Comparison of ENCODE assay signal across 18 cellular contexts in the genomic region with DNA sequence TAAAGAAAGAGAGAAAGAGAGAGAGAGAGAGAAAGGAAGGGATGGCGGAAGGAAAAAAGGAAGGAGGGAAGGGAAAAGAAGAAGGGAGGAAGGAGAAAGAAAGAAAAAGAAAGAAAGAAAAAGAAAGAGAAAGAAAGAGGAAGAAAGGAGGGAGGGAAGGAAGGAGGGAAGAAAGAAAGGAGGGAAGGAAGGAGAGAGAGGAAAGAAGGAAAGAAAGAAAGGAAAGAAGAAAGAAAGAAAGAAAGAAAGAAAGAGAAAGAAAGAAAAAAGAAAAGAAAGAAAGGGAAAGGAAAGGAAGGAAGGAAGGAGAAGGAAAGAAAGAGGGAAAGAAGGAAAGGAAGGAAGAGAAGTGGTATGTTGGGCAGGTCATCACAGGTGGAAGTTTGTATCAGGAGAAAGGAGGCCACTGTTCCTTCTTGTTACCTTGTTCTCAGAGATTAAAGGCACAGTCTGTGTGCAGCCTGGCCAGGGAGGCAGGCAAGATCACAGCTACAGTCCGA. TPM values are rescaled to one million over a fixed set of nuclear protein-coding genes. Genes with fewer than 3 reads are reported as not detected.
A peak's percentile ranks its signal among the peaks of the same experiment; 100 is the strongest.
DNase-seq lines count a peak whose midpoint lies in the region; ATAC-seq and TF ChIP-seq lines count a peak whose summit lies in the region.
"Had no signal": no experiment of that assay in that cellular context is flagged by ENCODE, and none has a peak within 500 bp of the region (broad histone marks: within the 10 kb centered on the region; RNA-seq: fewer than 3 reads in every experiment).

No MANE protein-coding gene starts in this region.

- no peak overlapping the region for H2AFZ ChIP-seq in neural progenitor cell (replicated peaks)

- H3K27me3 Mint-ChIP-seq in activated naive CD4-positive, alpha-beta T cell treated with anti-CD3 and anti-CD28 coated beads, Interleukin-2, amount 50 U/mL, for 24 hours, result no peaks in the 10 kb centered on the region
- H3K27me3 Mint-ChIP-seq in CD8-positive, alpha-beta memory T cell, result peaks cover 0 to 6% of the 10 kb centered on the region in 2 donors
- no peaks in the 10 kb centered on the region for H3K27me3 Mint-ChIP-seq in activated T-helper 17 cell treated with anti-CD3 and anti-CD28 coated beads, Interleukin-2, amount 50 U/mL, for 72 hours
- peaks cover 6% of the 10 kb centered on the region for H3K27me3 Mint-ChIP-seq in neural progenitor cell (ENCODE audit: insufficient read depth, low read depth)

- H3K27me3 ChIP-seq in CD8-positive, alpha-beta memory T cell (ENCODE audit: insufficient read depth, low read length, poor library complexity, severe bottlenecking), result no peaks in the 10 kb centered on the region
- H3K27me3 ChIP-seq in neural progenitor cell, result no peaks in the 10 kb centered on the region

- no peak overlapping the region for H3K9ac ChIP-seq in neural progenitor cell

- H3K4me3 ChIP-seq in CD8-positive, alpha-beta memory T cell (ENCODE audit: low read length), result no peak overlapping the region
- no peak overlapping the region for H3K4me3 ChIP-seq in neural progenitor cell

- H3F3A ChIP-seq in neural progenitor cell (ENCODE audit: low read depth), result no peaks in the 10 kb centered on the region

- POLR2A ChIA-PET in CD8-positive, alpha-beta memory T cell (lab: Charles Lee), result interaction anchor here (0.6 to 1.5 kb wide), 3 partner anchors 39 to 88 kb away, joined by 3 to 6 read pairs (median 3); no protein-coding TSS in a partner anchor

- H3K4me1 Mint-ChIP-seq in activated naive CD4-positive, alpha-beta T cell treated with anti-CD3 and anti-CD28 coated beads, Interleukin-2, amount 50 U/mL, for 24 hours, result peaks cover 81% of the 10 kb centered on the region
- peaks cover 70 to 84% (median 74%) of the 10 kb centered on the region in 3 donors for H3K4me1 Mint-ChIP-seq in CD8-positive, alpha-beta memory T cell
- peaks cover 45% of the 10 kb centered on the region for H3K4me1 Mint-ChIP-seq in activated T-helper 17 cell treated with anti-CD3 and anti-CD28 coated beads, Interleukin-2, amount 50 U/mL, for 72 hours
- H3K4me1 Mint-ChIP-seq in neural progenitor cell, result no peaks in the 10 kb centered on the region

- H3K36me3 Mint-ChIP-seq in activated naive CD4-positive, alpha-beta T cell treated with anti-CD3 and anti-CD28 coated beads, Interleukin-2, amount 50 U/mL, for 24 hours, result no peaks in the 10 kb centered on the region
- peaks cover 0 to 3% (median 1%) of the 10 kb centered on the region in 3 donors for H3K36me3 Mint-ChIP-seq in CD8-positive, alpha-beta memory T cell
- H3K36me3 Mint-ChIP-seq in activated T-helper 17 cell treated with anti-CD3 and anti-CD28 coated beads, Interleukin-2, amount 50 U/mL, for 72 hours (ENCODE audit: low read depth), result no peaks in the 10 kb centered on the region
- H3K36me3 Mint-ChIP-seq in neural progenitor cell, result no peaks in the 10 kb centered on the region

- CTCF ChIA-PET in CD8-positive, alpha-beta memory T cell (lab: Charles Lee), result interaction anchor here (0.7 to 1.6 kb wide), 5 partner anchors 9 to 630 kb away, joined by 3 to 5 read pairs (median 3); no protein-coding TSS in a partner anchor

- peak overlapping the region; percentile 40 for H3K4me3 Mint-ChIP-seq in activated naive CD4-positive, alpha-beta T cell treated with anti-CD3 and anti-CD28 coated beads, Interleukin-2, amount 50 U/mL, for 24 hours
- H3K4me3 Mint-ChIP-seq in CD8-positive, alpha-beta memory T cell, result no peak overlapping the region
- peak overlapping the region; percentile 20 for H3K4me3 Mint-ChIP-seq in activated T-helper 17 cell treated with anti-CD3 and anti-CD28 coated beads, Interleukin-2, amount 50 U/mL, for 72 hours
- H3K4me3 Mint-ChIP-seq in neural progenitor cell, result no peak overlapping the region

- no peaks in the 10 kb centered on the region for H3K9me3 Mint-ChIP-seq in activated naive CD4-positive, alpha-beta T cell treated with anti-CD3 and anti-CD28 coated beads, Interleukin-2, amount 50 U/mL, for 24 hours
- H3K9me3 Mint-ChIP-seq in CD8-positive, alpha-beta memory T cell, result peaks cover 0 to 3% (median 0%) of the 10 kb centered on the region in 5 donors
- H3K9me3 Mint-ChIP-seq in activated T-helper 17 cell treated with anti-CD3 and anti-CD28 coated beads, Interleukin-2, amount 50 U/mL, for 72 hours, result no peaks in the 10 kb centered on the region
- peaks cover 2% of the 10 kb centered on the region for H3K9me3 Mint-ChIP-seq in neural progenitor cell

- H3K9me3 ChIP-seq in CD8-positive, alpha-beta memory T cell (ENCODE audit: low read length), result no peaks in the 10 kb centered on the region
- H3K9me3 ChIP-seq in neural progenitor cell (ENCODE audit: low read depth), result no peaks in the 10 kb centered on the region

- peak overlapping the region; percentile 89 for H3K27ac Mint-ChIP-seq in activated naive CD4-positive, alpha-beta T cell treated with anti-CD3 and anti-CD28 coated beads, Interleukin-2, amount 50 U/mL, for 24 hours
- peak overlapping the region; percentile 18 to 94 (median 74) for H3K27ac Mint-ChIP-seq in CD8-positive, alpha-beta memory T cell
- H3K27ac Mint-ChIP-seq in activated T-helper 17 cell treated with anti-CD3 and anti-CD28 coated beads, Interleukin-2, amount 50 U/mL, for 72 hours, result peak overlapping the region; percentile 57
- H3K27ac Mint-ChIP-seq in neural progenitor cell, result peak overlapping the region; percentile 59

- TF ChIP-seq CTCF in neural progenitor cell (IDR thresholded peaks at IDR 0.05), result no peak

- H3K27ac ChIP-seq in CD8-positive, alpha-beta memory T cell (ENCODE audit: low read depth, low read length), result no peak overlapping the region
- H3K27ac ChIP-seq in neural progenitor cell, result no peak overlapping the region
- H3K27ac ChIP-seq: RWPE1 had no signal

- H3K4me1 ChIP-seq in CD8-positive, alpha-beta memory T cell (ENCODE audit: insufficient read depth, low read length), result peaks cover 59% of the 10 kb centered on the region
- no peaks in the 10 kb centered on the region for H3K4me1 ChIP-seq in neural progenitor cell

- no peak for DNase-seq in activated naive CD4-positive, alpha-beta T cell treated with anti-CD3 and anti-CD28 coated beads, Interleukin-2, amount 50 U/mL, for 16 hours
- DNase-seq in CD8-positive, alpha-beta memory T cell, result no peak
- DNase-seq in neural progenitor cell (ENCODE audit: low spot score), result no peak
- no peak for DNase-seq in activated CD8-positive, alpha-beta memory T cell treated with anti-CD3 and anti-CD28 coated beads, Interleukin-2, amount 50 U/mL, for 4 hours
- DNase-seq: DMS79, KG1, NCI-H1417 treated with DMSO at 0.1 percent for 48 hours, NCI-H1930, NCI-H226, NCI-H524, NCI-H82, SIG-M5 had no signal

- no peak overlapping the region for H3K4me2 ChIP-seq in neural progenitor cell

- ATAC-seq in activated T-helper 17 cell treated with anti-CD3 and anti-CD28 coated beads, Interleukin-2, amount 50 U/mL, for 72 hours (replicated peaks), result no peak
- ATAC-seq in HG03520 (IDR thresholded peaks at IDR 0.05; ENCODE audit: unreplicated experiment), result no peak
- ATAC-seq: HepG2 had no signal

- H3K79me2 ChIP-seq in neural progenitor cell (ENCODE audit: low read depth), result no peaks in the 10 kb centered on the region

- H4K20me1 ChIP-seq in neural progenitor cell (ENCODE audit: low read depth), result no peaks in the 10 kb centered on the region

- H3K36me3 ChIP-seq in CD8-positive, alpha-beta memory T cell (ENCODE audit: insufficient read depth, low read length), result no peaks in the 10 kb centered on the region
- H3K36me3 ChIP-seq in neural progenitor cell, result no peaks in the 10 kb centered on the region

RNA-seq across cellular contexts. Expression of gene SLC35G3, which starts 19.3 kb away (rescaled TPM):
- not detected for total RNA-seq in CD8-positive, alpha-beta memory T cell
- not detected for polyA plus RNA-seq in CD8-positive, alpha-beta memory T cell
- total RNA-seq in activated T-helper 17 cell treated with anti-CD3 and anti-CD28 coated beads, Interleukin-2, amount 50 U/mL, for 72 hours, result not detected
- total RNA-seq in neural progenitor cell (ENCODE audit: low replicate concordance), result not detected in 2 replicates
- total RNA-seq: HepG2 had no signal
- polyA plus RNA-seq: BJ, HepG2 had no signal

RNA-seq across cellular contexts. Expression of gene UNC45B, which starts 27.3 kb away (rescaled TPM):
- not detected for total RNA-seq in CD8-positive, alpha-beta memory T cell
- 0.43 TPM for polyA plus RNA-seq in CD8-positive, alpha-beta memory T cell
- not detected for total RNA-seq in activated T-helper 17 cell treated with anti-CD3 and anti-CD28 coated beads, Interleukin-2, amount 50 U/mL, for 72 hours
- total RNA-seq in neural progenitor cell (ENCODE audit: low replicate concordance), result not detected in 2 replicates
- total RNA-seq: HepG2 had no signal
- polyA plus RNA-seq: BJ had no signal

RNA-seq across cellular contexts. Expression of gene NLE1, which starts 32.8 kb away (rescaled TPM):
- total RNA-seq in CD8-positive, alpha-beta memory T cell, result 10 to 100 TPM; 54.0 to 58.3 TPM
- 4.6 TPM for polyA plus RNA-seq in CD8-positive, alpha-beta memory T cell
- total RNA-seq in activated T-helper 17 cell treated with anti-CD3 and anti-CD28 coated beads, Interleukin-2, amount 50 U/mL, for 72 hours, result 10 to 100 TPM; 15.8 to 38.9 TPM
- 12.4 and 29.5 TPM in 2 replicates for total RNA-seq in neural progenitor cell (ENCODE audit: low replicate concordance)

RNA-seq across cellular contexts. Expression of gene FNDC8, which starts 53.5 kb away (rescaled TPM):
- under 1 TPM; 0.15 to 0.16 TPM for total RNA-seq in CD8-positive, alpha-beta memory T cell
- polyA plus RNA-seq in CD8-positive, alpha-beta memory T cell, result not detected
- not detected for total RNA-seq in activated T-helper 17 cell treated with anti-CD3 and anti-CD28 coated beads, Interleukin-2, amount 50 U/mL, for 72 hours
- 0.25 TPM in 1 of 2 replicates, not detected in the other for total RNA-seq in neural progenitor cell (ENCODE audit: low replicate concordance)
- total RNA-seq: HepG2 had no signal
- polyA plus RNA-seq: BJ, HepG2 had no signal

RNA-seq across cellular contexts. Expression of gene RAD51D, which starts 55.2 kb away (rescaled TPM):
- 10 to 100 TPM; 27.5 to 29.8 TPM for total RNA-seq in CD8-positive, alpha-beta memory T cell
- 11.9 TPM for polyA plus RNA-seq in CD8-positive, alpha-beta memory T cell
- total RNA-seq in activated T-helper 17 cell treated with anti-CD3 and anti-CD28 coated beads, Interleukin-2, amount 50 U/mL, for 72 hours, result 10 to 100 TPM; 23.9 to 36.6 TPM
- 9.0 and 13.2 TPM in 2 replicates for total RNA-seq in neural progenitor cell (ENCODE audit: low replicate concordance)

Comparison
In these comparisons a context has a peak if more than half of its experiments do, and no peak if none do; other contexts are left out.
1. H3K4me3 Mint-ChIP-seq: peak in activated naive CD4-positive, alpha-beta T cell treated with anti-CD3 and anti-CD28 coated beads, Interleukin-2, amount 50 U/mL, for 24 hours (single experiment) and activated T-helper 17 cell treated with anti-CD3 and anti-CD28 coated beads, Interleukin-2, amount 50 U/mL, for 72 hours (single experiment); none in CD8-positive, alpha-beta memory T cell (0 of 7) and neural progenitor cell (single experiment).
2. Peak in every context shown above with its lines, with median percentiles within 50 percentile points of each other: H3K27ac Mint-ChIP-seq.